Comparison of ENCODE assay signal across 14 cellular contexts in genomic region chr1:40341509-40342380, GRCh38. TPM values are rescaled to one million over a fixed set of nuclear protein-coding genes. Genes with fewer than 3 reads are reported as not detected.
A peak's percentile ranks its signal among the peaks of the same experiment; 100 is the strongest.
DNase-seq lines count a peak whose midpoint lies in the region; ATAC-seq and TF ChIP-seq lines count a peak whose summit lies in the region.
"Had no signal": no experiment of that assay in that cellular context is flagged by ENCODE, and none has a peak within 500 bp of the region (broad histone marks: within the 10 kb centered on the region; RNA-seq: fewer than 3 reads in every experiment).

No MANE protein-coding gene starts in this region.

- no peaks in the 10 kb centered on the region for H3K27me3 ChIP-seq in Karpas-422 (ENCODE audit: low read length)
- no peaks in the 10 kb centered on the region for H3K27me3 ChIP-seq in neutrophil

- no peaks in the 10 kb centered on the region for H3K36me3 ChIP-seq in Karpas-422 (ENCODE audit: insufficient read depth, low read length)
- H3K36me3 ChIP-seq in neutrophil, result no peaks in the 10 kb centered on the region

- peaks cover 8% of the 10 kb centered on the region for H3K9me3 Mint-ChIP-seq in activated CD4-positive, alpha-beta T cell treated with anti-CD3 and anti-CD28 coated beads, Interleukin-2, amount 10 ng/mL, durations not matched to agents 24 days and 14 days
- H3K9me3 Mint-ChIP-seq in activated T-helper 17 cell treated with anti-CD3 and anti-CD28 coated beads, Interleukin-2, amount 50 U/mL, for 72 hours, result no peaks in the 10 kb centered on the region
- H3K9me3 Mint-ChIP-seq: immature natural killer cell had no signal

- no peak overlapping the region; the same call in 1 of the 2 replicates for H3K9ac ChIP-seq in Karpas-422 (ENCODE audit: low read length)
- H3K9ac ChIP-seq: parathyroid adenoma had no signal

- peak overlapping the region; percentile 95 for H3K27ac Mint-ChIP-seq in activated CD4-positive, alpha-beta T cell treated with anti-CD3 and anti-CD28 coated beads, Interleukin-2, amount 10 ng/mL, durations not matched to agents 24 days and 14 days
- peak overlapping the region; percentile 81 for H3K27ac Mint-ChIP-seq in activated T-helper 17 cell treated with anti-CD3 and anti-CD28 coated beads, Interleukin-2, amount 50 U/mL, for 72 hours
- H3K27ac Mint-ChIP-seq: brain, mesothelial cell of epicardium had no signal

- no peak overlapping the region for H3K27ac ChIP-seq in Karpas-422 (ENCODE audit: low read length)
- peak overlapping the region; percentile 56 for H3K27ac ChIP-seq in neutrophil
- H3K27ac ChIP-seq: parathyroid adenoma had no signal

- H3K4me3 ChIP-seq in Karpas-422 (ENCODE audit: low read length) (no peak overlapping the region), neutrophil (ENCODE audit: low read depth in 1 of 2, low read length in 1 of 2) (no peak overlapping the region)

- H3K9me3 ChIP-seq in Karpas-422 (ENCODE audit: low read length) (no peaks in the 10 kb centered on the region), neutrophil (no peaks in the 10 kb centered on the region)

- peaks cover 57% of the 10 kb centered on the region for H3K4me1 Mint-ChIP-seq in activated CD4-positive, alpha-beta T cell treated with anti-CD3 and anti-CD28 coated beads, Interleukin-2, amount 10 ng/mL, durations not matched to agents 24 days and 14 days
- peaks cover 30% of the 10 kb centered on the region for H3K4me1 Mint-ChIP-seq in activated T-helper 17 cell treated with anti-CD3 and anti-CD28 coated beads, Interleukin-2, amount 50 U/mL, for 72 hours
- H3K4me1 Mint-ChIP-seq: brain, mesothelial cell of epicardium had no signal

- no peak for TF ChIP-seq CTCF in neutrophil (IDR thresholded peaks at IDR 0.05)

- peak; percentile 30 for ATAC-seq in activated T-helper 17 cell treated with anti-CD3 and anti-CD28 coated beads, Interleukin-2, amount 50 U/mL, for 72 hours (replicated peaks)
- no peak for ATAC-seq in HG03025 (IDR thresholded peaks at IDR 0.05; ENCODE audit: low FRiP score, unreplicated experiment)
- no peak for ATAC-seq in HG03442 (IDR thresholded peaks at IDR 0.05; ENCODE audit: unreplicated experiment)
- ATAC-seq: Panc1 had no signal

- peak overlapping the region; percentile 68 for H3K4me3 Mint-ChIP-seq in activated CD4-positive, alpha-beta T cell treated with anti-CD3 and anti-CD28 coated beads, Interleukin-2, amount 10 ng/mL, durations not matched to agents 24 days and 14 days
- H3K4me3 Mint-ChIP-seq in activated T-helper 17 cell treated with anti-CD3 and anti-CD28 coated beads, Interleukin-2, amount 50 U/mL, for 72 hours, result peak overlapping the region; percentile 68
- H3K4me3 Mint-ChIP-seq: brain, immature natural killer cell, mesothelial cell of epicardium had no signal

- no peaks in the 10 kb centered on the region for H4K20me1 ChIP-seq in Karpas-422 (ENCODE audit: insufficient read depth, low read depth, low read length)

- intact Hi-C loops in activated CD4-positive, alpha-beta T cell treated with anti-CD3 and anti-CD28 coated beads, Interleukin-2, amount 10 ng/mL, durations not matched to agents 24 days and 14 days (cut with micrococcal nuclease), result loop anchor here (2.0 kb wide), 1 partner anchor 43 kb away; no protein-coding TSS in a partner anchor

- H3K9me2 ChIP-seq in Karpas-422 (replicated peaks; ENCODE audit: insufficient read depth, low read length), result no peaks in the 10 kb centered on the region

- H3K27me3 Mint-ChIP-seq in activated CD4-positive, alpha-beta T cell treated with anti-CD3 and anti-CD28 coated beads, Interleukin-2, amount 10 ng/mL, durations not matched to agents 24 days and 14 days, result no peaks in the 10 kb centered on the region
- no peaks in the 10 kb centered on the region for H3K27me3 Mint-ChIP-seq in activated T-helper 17 cell treated with anti-CD3 and anti-CD28 coated beads, Interleukin-2, amount 50 U/mL, for 72 hours

- H3K4me2 ChIP-seq in Karpas-422 (ENCODE audit: low read depth, low read length, poor library complexity, severe bottlenecking), result peak overlapping the region; percentile 39

- DNase-seq in activated CD4-positive, alpha-beta T cell treated with anti-CD3 and anti-CD28 coated beads, Interleukin-2, amount 10 ng/mL, durations not matched to agents 24 days and 14 days, result peak; percentile 69
- DNase-seq in activated CD4-positive, alpha-beta T cell treated with anti-CD3 and anti-CD28 coated beads for 4 hours, result no peak
- DNase-seq in Karpas-422, result peak; percentile 67
- no peak for DNase-seq in NCI-H2107 treated with DMSO at 0.1 percent for 48 hours (lab: John Stamatoyannopoulos, UW; ENCODE audit: unreplicated experiment)
- DNase-seq: immature natural killer cell, NCI-H2227 treated with DMSO at 0.1 percent for 48 hours had no signal

- H3K79me2 ChIP-seq in Karpas-422 (ENCODE audit: low read length), result no peaks in the 10 kb centered on the region
- H3K79me2 ChIP-seq: parathyroid adenoma had no signal

- H3K4me1 ChIP-seq in Karpas-422 (ENCODE audit: low read length) (peaks cover 30% of the 10 kb centered on the region), neutrophil (ENCODE audit: control insufficient read depth in 1 of 2, insufficient read depth in 1 of 2, low read depth in 1 of 2, low read length in 1 of 2) (peaks cover 47 to 56% of the 10 kb centered on the region in 2 experiments)
- H3K4me1 ChIP-seq: parathyroid adenoma had no signal

- no peaks in the 10 kb centered on the region for H3K36me3 Mint-ChIP-seq in activated CD4-positive, alpha-beta T cell treated with anti-CD3 and anti-CD28 coated beads, Interleukin-2, amount 10 ng/mL, durations not matched to agents 24 days and 14 days (ENCODE audit: low read depth)
- no peaks in the 10 kb centered on the region for H3K36me3 Mint-ChIP-seq in activated T-helper 17 cell treated with anti-CD3 and anti-CD28 coated beads, Interleukin-2, amount 50 U/mL, for 72 hours (ENCODE audit: low read depth)
- H3K36me3 Mint-ChIP-seq: brain, immature natural killer cell, mesothelial cell of epicardium had no signal

- H2AFZ ChIP-seq in Karpas-422 (ENCODE audit: low read length), result peak overlapping the region; percentile 67; the same call in 1 of the 2 replicates
- H2AFZ ChIP-seq: parathyroid adenoma had no signal

RNA-seq across cellular contexts. Expression of gene COL9A2, which starts 24.7 kb away (rescaled TPM):
- total RNA-seq in activated CD4-positive, alpha-beta T cell treated with anti-CD3 and anti-CD28 coated beads, Interleukin-2, amount 10 ng/mL, durations not matched to agents 24 days and 14 days, result 14.5 and 14.6 TPM in 2 replicates
- total RNA-seq in Karpas-422 (2014; rRNA removed; shearing (Covaris generic); ENCODE audit: low replicate concordance), result 7.9 and 28.2 TPM in 2 replicates
- total RNA-seq in activated T-helper 17 cell treated with anti-CD3 and anti-CD28 coated beads, Interleukin-2, amount 50 U/mL, for 72 hours, result 10 to 100 TPM in 1 of 2 donors, 1 to 10 TPM in 1; 7.5 to 18.9 TPM

RNA-seq across cellular contexts. Expression of gene SMAP2, which starts 31.8 kb away (rescaled TPM):
- total RNA-seq in activated CD4-positive, alpha-beta T cell treated with anti-CD3 and anti-CD28 coated beads, Interleukin-2, amount 10 ng/mL, durations not matched to agents 24 days and 14 days, result 156 and 157 TPM in 2 replicates
- total RNA-seq in Karpas-422 (2014; rRNA removed; shearing (Covaris generic); ENCODE audit: low replicate concordance), result 33.6 and 37.5 TPM in 2 replicates
- total RNA-seq in activated T-helper 17 cell treated with anti-CD3 and anti-CD28 coated beads, Interleukin-2, amount 50 U/mL, for 72 hours, result 100 to 1,000 TPM; 219 to 280 TPM

Comparison
In these comparisons a context has a peak if more than half of its experiments do, and no peak if none do; other contexts are left out.
1. DNase-seq: peak in activated CD4-positive, alpha-beta T cell treated with anti-CD3 and anti-CD28 coated beads, Interleukin-2, amount 10 ng/mL, durations not matched to agents 24 days and 14 days (single experiment) and Karpas-422 (single experiment); none in activated CD4-positive, alpha-beta T cell treated with anti-CD3 and anti-CD28 coated beads for 4 hours (0 of 2) and NCI-H2107 treated with DMSO at 0.1 percent for 48 hours (single experiment).